In the genomic region with DNA sequence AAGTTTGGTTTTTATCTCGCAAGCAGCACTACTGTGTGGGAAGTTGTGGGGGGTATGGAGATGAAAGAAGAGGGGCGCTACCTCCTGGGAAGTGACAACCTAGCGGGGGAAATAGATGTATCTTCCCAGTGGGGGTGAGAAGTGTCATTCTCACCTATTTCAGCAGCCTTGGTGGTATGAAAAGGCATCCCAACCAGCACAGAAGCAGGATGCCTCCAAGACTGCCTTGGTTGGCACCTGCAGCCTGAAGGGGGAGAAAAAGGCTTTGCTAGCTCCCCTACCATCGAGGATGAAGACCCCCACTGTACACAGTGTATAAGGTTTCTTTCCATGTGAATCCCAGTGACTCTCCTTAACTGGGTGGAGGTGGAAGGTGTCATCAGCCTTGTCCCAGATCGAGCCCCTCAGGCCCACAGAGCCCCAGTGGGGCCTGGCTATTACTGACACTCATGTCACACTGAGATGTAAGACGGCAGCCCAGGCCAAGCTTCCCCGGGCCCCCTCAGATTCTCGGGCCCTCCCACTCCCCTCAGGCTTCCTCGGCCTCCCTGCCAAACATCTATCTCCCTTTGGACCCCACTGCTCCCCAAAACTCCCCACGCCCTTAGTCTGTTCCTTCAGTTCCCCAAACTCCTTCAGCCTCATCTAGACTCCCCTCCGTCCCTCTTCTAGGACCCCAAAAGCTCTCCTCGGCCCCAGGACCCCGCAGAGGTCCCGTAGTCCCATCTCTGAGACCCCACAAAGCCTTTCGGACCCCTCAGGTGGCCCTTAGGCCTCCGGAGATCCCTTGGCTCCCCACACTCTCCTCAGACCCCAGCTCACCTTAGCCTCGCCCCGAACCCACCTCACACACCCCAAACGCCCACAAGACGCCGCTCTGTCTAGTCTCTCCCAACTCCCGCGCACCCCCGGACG, we compare ENCODE assay signal across 8 cellular contexts. TPM values are rescaled to one million over a fixed set of nuclear protein-coding genes. Genes with fewer than 3 reads are reported as not detected.
A peak's percentile ranks its signal among the peaks of the same experiment; 100 is the strongest.
DNase-seq lines count a peak whose midpoint lies in the region; ATAC-seq and TF ChIP-seq lines count a peak whose summit lies in the region.

No MANE protein-coding gene starts in this region.

- H3K27ac ChIP-seq in CD4-positive, alpha-beta memory T cell (ENCODE audit: low read depth, low read length), result peak overlapping the region; percentile 79
- H3K27ac ChIP-seq in adipose tissue (ENCODE audit: low read depth, low read length), result peak overlapping the region; percentile 2

- peaks cover 18 to 53% (median 36%) of the 10 kb centered on the region in 4 donors for H3K4me1 Mint-ChIP-seq in CD4-positive, alpha-beta memory T cell
- H3K4me1 Mint-ChIP-seq in IgD-negative memory B cell, result peaks cover 4 to 23% (median 20%) of the 10 kb centered on the region in 3 donors
- H3K4me1 Mint-ChIP-seq in immature natural killer cell, result peaks cover 48 to 50% of the 10 kb centered on the region in 2 donors

- ATAC-seq in stimulated activated naive CD8-positive, alpha-beta T cell treated with anti-CD3 and anti-CD28 coated beads, Interleukin-15, Interleukin-2, amounts not matched to agents 100 U/mL and 50 U/mL, for 24 hours, result no peak

- intact Hi-C loops in CD4-positive, alpha-beta memory T cell (cut with micrococcal nuclease), result loop anchor here (1.0 to 5.0 kb wide), 2 partner anchors 20 to 35 kb away; a partner anchor contains a TSS

- H3K27ac Mint-ChIP-seq in CD4-positive, alpha-beta memory T cell, result peak overlapping the region; percentile 85 to 98 (median 96)
- peak overlapping the region; percentile 47 to 98 (median 76) for H3K27ac Mint-ChIP-seq in IgD-negative memory B cell
- peak overlapping the region; percentile 90 to 98 (median 94) for H3K27ac Mint-ChIP-seq in immature natural killer cell

- H3K27me3 Mint-ChIP-seq in CD4-positive, alpha-beta memory T cell, result no peaks in the 10 kb centered on the region
- H3K27me3 Mint-ChIP-seq in IgD-negative memory B cell, result no peaks in the 10 kb centered on the region
- peaks cover 3 to 11% (median 10%) of the 10 kb centered on the region in 3 donors for H3K27me3 Mint-ChIP-seq in immature natural killer cell (ENCODE audit: low read depth in 3 of 3)

- peak overlapping the region; percentile 82 to 98 (median 96) for H3K4me3 Mint-ChIP-seq in CD4-positive, alpha-beta memory T cell
- peak overlapping the region; percentile 84 to 97 (median 93) for H3K4me3 Mint-ChIP-seq in IgD-negative memory B cell
- H3K4me3 Mint-ChIP-seq in immature natural killer cell, result peak overlapping the region; percentile 90 to 99 (median 96)

- H3K9me3 ChIP-seq in CD4-positive, alpha-beta memory T cell (ENCODE audit: control insufficient read depth in 1 of 2, low read length in 2 of 2), result no peaks in the 10 kb centered on the region

- no peaks in the 10 kb centered on the region for H3K36me3 ChIP-seq in CD4-positive, alpha-beta memory T cell (ENCODE audit: insufficient read depth, low read length)

- no peaks in the 10 kb centered on the region for H3K9me3 Mint-ChIP-seq in CD4-positive, alpha-beta memory T cell
- H3K9me3 Mint-ChIP-seq in IgD-negative memory B cell (no peaks in the 10 kb centered on the region), immature natural killer cell (no peaks in the 10 kb centered on the region)

- POLR2A ChIA-PET in CD4-positive, alpha-beta memory T cell (lab: Charles Lee; ENCODE audit: partially characterized antibody), result interaction anchor here (0.6 to 3.2 kb wide), 15 partner anchors 8 to 633 kb away, joined by 3 to 34 read pairs (median 4); a partner anchor contains a TSS
- POLR2A ChIA-PET in HEK293T (lab: Yijun Ruan, JAX), result interaction anchor here (1.4 to 3.2 kb wide), 4 partner anchors 18 to 77 kb away, joined by 3 to 19 read pairs (median 8); a partner anchor contains a TSS

- no peaks in the 10 kb centered on the region for H3K27me3 ChIP-seq in CD4-positive, alpha-beta memory T cell (ENCODE audit: insufficient read depth, low read length)

- H3K36me3 Mint-ChIP-seq in CD4-positive, alpha-beta memory T cell, result peaks cover 0 to 10% of the 10 kb centered on the region in 2 donors
- H3K36me3 Mint-ChIP-seq in IgD-negative memory B cell (peaks cover 2% of the 10 kb centered on the region), immature natural killer cell (no peaks in the 10 kb centered on the region)

- WGBS in adipose tissue, 3 donors, result 8 to 13% (median 9%) methylated on average over 25 of the region's 25 CpGs

- CTCF ChIA-PET in CD4-positive, alpha-beta memory T cell (lab: Charles Lee; ENCODE audit: partially characterized antibody), result interaction anchor here (0.8 to 3.0 kb wide), 5 partner anchors 20 to 69 kb away, joined by 3 to 23 read pairs (median 5); a partner anchor contains a TSS
- CTCF ChIA-PET in HEK293T (lab: Yijun Ruan, JAX), result interaction anchor here (0.7 to 2.5 kb wide), 2 partner anchors 35 to 281 kb away, joined by 3 to 7 read pairs; no protein-coding TSS in a partner anchor

- H3K4me1 ChIP-seq in CD4-positive, alpha-beta memory T cell (ENCODE audit: insufficient read depth, low read length), result peaks cover 42% of the 10 kb centered on the region

- H3K4me3 ChIP-seq in CD4-positive, alpha-beta memory T cell (ENCODE audit: low read length in 2 of 2), result peak overlapping the region; percentile 69 to 86

- peak in 2 of 5 donors; percentile 12 to 13 for DNase-seq in CD4-positive, alpha-beta memory T cell
- DNase-seq in immature natural killer cell (peak in 1 of 3 donors; percentile 15), NOMO-1 treated with dmso at 0.1 percent for 144 hours (lab: John Stamatoyannopoulos, UW; ENCODE audit: unreplicated experiment) (no peak), ureter (ENCODE audit: low spot score) (no peak), HEK293T (ENCODE audit: extremely low spot score) (no peak)
- DNase-seq in stimulated activated naive CD8-positive, alpha-beta T cell treated with anti-CD3 and anti-CD28 coated beads, Interleukin-15, Interleukin-2, amounts not matched to agents 100 U/mL and 50 U/mL, for 24 hours, result peak; percentile 34

TF ChIP-seq in HEK293T, 16 proteins besides CTCF, POLR2A, EP300 and RAD21:
- no peak for TF ChIP-seq L3MBTL2 (conservative IDR thresholded peaks at IDR 0.05)

RNA-seq across cellular contexts. Expression of a gene that starts 0.7 kb away (rescaled TPM):
- 10 to 100 TPM; 29.6 to 29.7 TPM for total RNA-seq in CD4-positive, alpha-beta memory T cell
- polyA plus RNA-seq in CD4-positive, alpha-beta memory T cell, result 100 to 1,000 TPM; 105 to 154 TPM
- 81.5 TPM for polyA plus RNA-seq in IgD-negative memory B cell
- 10 to 100 TPM; 30.5 to 57.9 (median 48.1) TPM for polyA plus RNA-seq in adipose tissue
- 100 to 1,000 TPM; 166 to 265 (median 208) TPM for polyA plus RNA-seq in immature natural killer cell
- 57.2 TPM for total RNA-seq in ureter

RNA-seq across cellular contexts. Expression of a gene that starts 19.6 kb away (rescaled TPM):
- total RNA-seq in CD4-positive, alpha-beta memory T cell, result under 1 TPM; 0.38 to 0.47 TPM
- polyA plus RNA-seq in CD4-positive, alpha-beta memory T cell, result under 1 TPM in 1 of 2 donors, not detected in 1; 0.16 TPM
- polyA plus RNA-seq in IgD-negative memory B cell (not detected), adipose tissue (1 to 10 TPM in 1 of 3 donors, under 1 TPM in 2; 0.42 to 1.8 (median 0.56) TPM), immature natural killer cell (under 1 TPM; 0.16 to 0.85 (median 0.32) TPM)
- 3.4 TPM for total RNA-seq in ureter
